Comparison of ENCODE assay signal across 12 cellular contexts in the genomic region with DNA sequence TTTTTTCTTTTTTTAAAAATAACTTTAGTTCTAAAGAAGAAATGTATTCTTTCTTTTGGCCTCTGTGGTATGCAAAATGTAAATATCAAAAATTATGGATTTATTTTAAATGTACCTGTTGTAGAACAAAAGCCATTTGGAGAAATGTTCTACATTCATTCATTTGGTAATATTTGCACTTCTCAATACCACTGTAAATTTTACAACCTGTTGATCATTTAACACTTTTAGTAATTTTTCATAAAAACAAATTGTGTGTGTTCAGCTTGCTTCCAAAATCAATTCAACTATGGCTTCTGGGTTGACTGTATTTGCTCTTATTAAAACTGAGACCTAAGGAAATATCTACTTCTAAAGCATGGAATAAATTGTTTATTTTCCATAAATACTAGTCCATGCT. TPM values are rescaled to one million over a fixed set of nuclear protein-coding genes. Genes with fewer than 3 reads are reported as not detected.
DNase-seq lines count a peak whose midpoint lies in the region; ATAC-seq, FAIRE-seq and TF ChIP-seq lines count a peak whose summit lies in the region.
"Had no signal": no experiment of that assay in that cellular context is flagged by ENCODE, and none has a peak within 500 bp of the region (broad histone marks: within the 10 kb centered on the region; RNA-seq: fewer than 3 reads in every experiment).

No MANE protein-coding gene starts in this region.

- H3K4me3 Mint-ChIP-seq in GM23338 (peak overlapping the region; percentile 84), glutamatergic neuron (ENCODE audit: unreplicated experiment) (peak overlapping the region; percentile 91), natural killer cell (no peak overlapping the region)

- peaks cover 20% of the 10 kb centered on the region for H3K27me3 Mint-ChIP-seq in GM23338 (ENCODE audit: insufficient read depth, low read depth, poor library complexity)
- peaks cover 8% of the 10 kb centered on the region for H3K27me3 Mint-ChIP-seq in glutamatergic neuron (ENCODE audit: unreplicated experiment)
- H3K27me3 Mint-ChIP-seq in natural killer cell (ENCODE audit: low read depth in 2 of 2): peaks cover 58 to 77% of the 10 kb centered on the region in 2 donors

- no peak for FAIRE-seq in A549 (lab: Jason Lieb, UNC)

- peak overlapping the region; percentile 94 for H3K27ac Mint-ChIP-seq in GM23338
- peak overlapping the region; percentile 89 for H3K27ac Mint-ChIP-seq in glutamatergic neuron (ENCODE audit: unreplicated experiment)
- H3K27ac Mint-ChIP-seq in natural killer cell: no peak overlapping the region

- CTCF ChIA-PET in A549 (lab: Yijun Ruan, JAX) (interaction anchor here (0.6 to 2.0 kb wide), 5 partner anchors 11 to 201 kb away, joined by 3 to 6 read pairs (median 4); no protein-coding TSS in a partner anchor), PC-3 (lab: Charles Lee) (interaction anchor here (0.6 to 0.9 kb wide), 2 partner anchors 82 to 199 kb away, joined by 3 read pairs; no protein-coding TSS in a partner anchor)

- DNase-seq in A549 (ENCODE audit: low read depth in 1 of 2, low spot score in 1 of 2) (no peak), GM23338 (ENCODE audit: low spot score) (no peak), PC-3 (no peak), glutamatergic neuron (no peak), Ammon's horn (ENCODE audit: low spot score) (no peak), pons (ENCODE audit: low spot score) (no peak), natural killer cell (no peak), NCI-H1048 (lab: John Stamatoyannopoulos, UW) (no peak)
- DNase-seq: stimulated activated CD4-positive, alpha-beta T cell treated with anti-CD3 and anti-CD28 coated beads, Interleukin-15, amount 100 ng/mL, for 24 hours; transverse colon had no signal

- H3K27ac ChIP-seq in A549: peak overlapping the region; percentile 97
- peak overlapping the region; percentile 96 for H3K27ac ChIP-seq in GM23338 (ENCODE audit: low read depth)
- no peak overlapping the region for H3K27ac ChIP-seq in PC-3 (ENCODE audit: low read length)
- H3K27ac ChIP-seq: ascending aorta, prostate gland, transverse colon had no signal

- POLR2A ChIA-PET in A549 (lab: Yijun Ruan, JAX) (interaction anchor here (1.3 to 1.6 kb wide), 2 partner anchors 9 to 174 kb away, joined by 4 to 6 read pairs; a partner anchor contains a TSS), PC-3 (lab: Charles Lee; ENCODE audit: unreplicated experiment) (interaction anchor here (0.5 kb wide), 1 partner anchor 229 kb away, joined by 5 read pairs; no protein-coding TSS in a partner anchor)

- H3K9me3 Mint-ChIP-seq in GM23338: peaks cover 7% of the 10 kb centered on the region; the same call in 2 of the 3 replicates
- peaks cover 23% of the 10 kb centered on the region for H3K9me3 Mint-ChIP-seq in glutamatergic neuron (ENCODE audit: unreplicated experiment)
- no peaks in the 10 kb centered on the region for H3K9me3 Mint-ChIP-seq in natural killer cell

- H3K36me3 ChIP-seq in GM23338 (ENCODE audit: insufficient read depth): no peaks in the 10 kb centered on the region
- no peaks in the 10 kb centered on the region for H3K36me3 ChIP-seq in PC-3 (ENCODE audit: low read depth, low read length)
- H3K36me3 ChIP-seq: ascending aorta, prostate gland, transverse colon had no signal

- H3K36me3 Mint-ChIP-seq in GM23338 (ENCODE audit: low read depth) (peaks cover 13% of the 10 kb centered on the region), glutamatergic neuron (ENCODE audit: unreplicated experiment) (no peaks in the 10 kb centered on the region), natural killer cell (no peaks in the 10 kb centered on the region)

- H3K27me3 ChIP-seq in GM23338 (ENCODE audit: insufficient read depth): no peaks in the 10 kb centered on the region
- peaks cover 15% of the 10 kb centered on the region; the same call in 1 of the 2 replicates for H3K27me3 ChIP-seq in PC-3 (ENCODE audit: low read length)

- H3K4me2 ChIP-seq in A549 (peak overlapping the region; percentile 89), GM23338 (peak overlapping the region; percentile 80), PC-3 (ENCODE audit: low read length) (peak overlapping the region; percentile 81)

- no peak for TF ChIP-seq CTCF in A549 (IDR thresholded peaks at IDR 0.05)
- TF ChIP-seq CTCF in GM23338 (conservative IDR thresholded peaks at IDR 0.05; ENCODE audit: low read depth in 2 of 2): no peak
- no peak for TF ChIP-seq CTCF in PC-3 (conservative IDR thresholded peaks at IDR 0.05; ENCODE audit: low read depth, low read length)
- TF ChIP-seq CTCF in glutamatergic neuron (IDR thresholded peaks at IDR 0.05; ENCODE audit: partially characterized antibody, unreplicated experiment): no peak
- TF ChIP-seq CTCF in natural killer cell (IDR thresholded peaks at IDR 0.05): no peak

- no peak for TF ChIP-seq POLR2A in A549 (IDR thresholded peaks at IDR 0.05; ENCODE audit: low read length)

- intact Hi-C loops in PC-3 (cut with micrococcal nuclease) (no loop called here), natural killer cell (cut with micrococcal nuclease) (no loop called here)

- no peak overlapping the region for H2AFZ ChIP-seq in GM23338
- H2AFZ ChIP-seq in PC-3 (ENCODE audit: low read length): no peak overlapping the region

- H3K9ac ChIP-seq in PC-3 (ENCODE audit: low read length): no peak overlapping the region

- H3K4me1 Mint-ChIP-seq in GM23338: peaks cover 20% of the 10 kb centered on the region; the same call in 2 of the 3 replicates
- H3K4me1 Mint-ChIP-seq in glutamatergic neuron (ENCODE audit: low read depth, unreplicated experiment): peaks cover 25% of the 10 kb centered on the region
- H3K4me1 Mint-ChIP-seq in natural killer cell: peaks cover 34 to 46% of the 10 kb centered on the region in 2 donors

- H3K79me2 ChIP-seq in GM23338 (replicated peaks; ENCODE audit: insufficient read depth): peaks cover 66% of the 10 kb centered on the region
- peaks cover 31% of the 10 kb centered on the region for H3K79me2 ChIP-seq in PC-3 (ENCODE audit: low read length)

- peaks cover 25% of the 10 kb centered on the region for H3K4me1 ChIP-seq in A549
- H3K4me1 ChIP-seq in GM23338 (ENCODE audit: insufficient read depth): peaks cover 17% of the 10 kb centered on the region
- H3K4me1 ChIP-seq in PC-3 (ENCODE audit: insufficient read depth, low read length): peaks cover 23% of the 10 kb centered on the region

- TF ChIP-seq EP300 in A549 (IDR thresholded peaks at IDR 0.05): no peak

- no peak for TF ChIP-seq RAD21 in A549 (conservative IDR thresholded peaks at IDR 0.05 in 1 of 2, IDR thresholded peaks at IDR 0.05 in 1 of 2)

- H3K9me2 ChIP-seq in GM23338 (ENCODE audit: insufficient read depth) (no peaks in the 10 kb centered on the region), PC-3 (replicated peaks; ENCODE audit: low read length) (no peaks in the 10 kb centered on the region)

- BruUV-seq in PC-3 (replicated peaks; lab: Mats Ljungman, UMichigan): no TSS peak

- H3K4me3 ChIP-seq in A549: peak overlapping the region; percentile 80
- H3K4me3 ChIP-seq in GM23338: peak overlapping the region; percentile 64
- H3K4me3 ChIP-seq in PC-3 (ENCODE audit: low read length): peak overlapping the region; percentile 73; the same call in 1 of the 2 replicates
- H3K4me3 ChIP-seq: ascending aorta, prostate gland, transverse colon had no signal

- H4K20me1 ChIP-seq in GM23338 (replicated peaks; ENCODE audit: insufficient read depth): no peaks in the 10 kb centered on the region
- H4K20me1 ChIP-seq in PC-3 (ENCODE audit: low read length): no peaks in the 10 kb centered on the region

- ATAC-seq in A549 (no peak), GM23338 (no peak), PC-3 (no peak), natural killer cell (no peak)

- no peaks in the 10 kb centered on the region; the same call in 1 of the 2 replicates for H3F3A ChIP-seq in GM23338 (replicated peaks; ENCODE audit: low read depth)
- H3F3A ChIP-seq in PC-3 (ENCODE audit: low read length, unreplicated experiment): no peaks in the 10 kb centered on the region

- no peaks in the 10 kb centered on the region for H3K9me3 ChIP-seq in A549
- no peaks in the 10 kb centered on the region for H3K9me3 ChIP-seq in PC-3 (ENCODE audit: low read length)
- H3K9me3 ChIP-seq: ascending aorta, prostate gland had no signal

TF ChIP-seq in A549, 52 proteins besides CTCF, POLR2A, EP300 and RAD21 (continues in another document):
- TF ChIP-seq RCOR1 (IDR thresholded peaks at IDR 0.05; ENCODE audit: low read depth, low read length) (no peak), NPAS2 (CRISPR knock-in tag; IDR thresholded peaks at IDR 0.05; ENCODE audit: borderline replicate concordance) (no peak), BHLHE40 (IDR thresholded peaks at IDR 0.05; ENCODE audit: low read depth, low read length) (no peak), JUN (IDR thresholded peaks at IDR 0.05) (no peak), ZNF302 (CRISPR knock-in tag; IDR thresholded peaks at IDR 0.05) (no peak)

TF ChIP-seq in GM23338, 12 proteins besides CTCF, POLR2A, EP300 and RAD21:
- no peak for TF ChIP-seq STAT1 (IDR thresholded peaks at IDR 0.05; ENCODE audit: unreplicated experiment)
- TF ChIP-seq NANOG (IDR thresholded peaks at IDR 0.05; ENCODE audit: borderline replicate concordance): no peak

RNA-seq across cellular contexts. Expression of a gene that starts 2.3 kb away (rescaled TPM):
- 47.2 and 62.0 TPM in 2 replicates for polyA plus RNA-seq in A549 (2011; rRNA removed)
- polyA plus RNA-seq in A549 (2012; cell fraction: cytosol; rRNA removed): 12.0 and 12.1 TPM in 2 replicates
- 27.3 and 36.5 TPM in 2 replicates for polyA plus RNA-seq in A549 (2012; cell fraction: nucleus; rRNA removed)
- polyA plus RNA-seq in A549 (2017; fragmentation: RNase III; extraction: RNeasy Plus Mini Kit Qiagen cat#74134 plus additional on column Dnase treatment): 26.7 to 30.4 TPM (median 30.1 TPM) in 3 replicates
- 50.5 and 51.7 TPM in 2 replicates for polyA minus RNA-seq in A549 (2011; rRNA and poly(A)+ RNA removed)
- total RNA-seq in GM23338 (2014; rRNA removed; shearing (Covaris generic)): 183 and 209 TPM in 2 replicates
- 47.1 and 52.0 TPM in 2 replicates for polyA plus RNA-seq in GM23338 (2016; fragmentation: Nextera tagmentation; extraction: Ambion mirVana)
- total RNA-seq in PC-3 (2014; rRNA removed): 8.9 and 11.7 TPM in 2 replicates
- 47.0 TPM for total RNA-seq in glutamatergic neuron (ENCODE audit: unreplicated experiment)
- 1 to 10 TPM in 2 of 3 donors, not detected in 1; 1.4 to 2.9 TPM for total RNA-seq in natural killer cell
- total RNA-seq: ascending aorta had no signal

RNA-seq across cellular contexts. Expression of a gene that starts 59.2 kb away (rescaled TPM):
- polyA plus RNA-seq in A549 (2011; rRNA removed) (85.5 and 90.8 TPM in 2 replicates), A549 (2017; fragmentation: RNase III; extraction: RNeasy Plus Mini Kit Qiagen cat#74134 plus additional on column Dnase treatment) (111 to 113 TPM (median 113 TPM) in 3 replicates), GM23338 (2016; fragmentation: Nextera tagmentation; extraction: Ambion mirVana) (271 and 274 TPM in 2 replicates)
- polyA plus RNA-seq in A549 (2012; cell fraction: cytosol; rRNA removed): 47.7 and 53.3 TPM in 2 replicates
- 25.0 and 42.5 TPM in 2 replicates for polyA plus RNA-seq in A549 (2012; cell fraction: nucleus; rRNA removed)
- polyA minus RNA-seq in A549 (2011; rRNA and poly(A)+ RNA removed): 80.3 and 83.0 TPM in 2 replicates
- total RNA-seq in GM23338 (2014; rRNA removed; shearing (Covaris generic)): 82.6 and 118 TPM in 2 replicates
- total RNA-seq in PC-3 (2014; rRNA removed) (27.6 and 28.3 TPM in 2 replicates), glutamatergic neuron (ENCODE audit: unreplicated experiment) (108 TPM), natural killer cell (100 to 1,000 TPM; 269 to 385 (median 324) TPM)

Comparison
In these comparisons a context has a peak if more than half of its experiments do, and no peak if none do; other contexts are left out.
1. H3K27ac Mint-ChIP-seq: peak in GM23338 (single experiment) and glutamatergic neuron (single experiment); none in natural killer cell (0 of 2).
2. Peak in every context shown above with its lines, with median percentiles within 50 percentile points of each other: H3K4me2 ChIP-seq and H3K4me3 ChIP-seq.